In the genomic region with DNA sequence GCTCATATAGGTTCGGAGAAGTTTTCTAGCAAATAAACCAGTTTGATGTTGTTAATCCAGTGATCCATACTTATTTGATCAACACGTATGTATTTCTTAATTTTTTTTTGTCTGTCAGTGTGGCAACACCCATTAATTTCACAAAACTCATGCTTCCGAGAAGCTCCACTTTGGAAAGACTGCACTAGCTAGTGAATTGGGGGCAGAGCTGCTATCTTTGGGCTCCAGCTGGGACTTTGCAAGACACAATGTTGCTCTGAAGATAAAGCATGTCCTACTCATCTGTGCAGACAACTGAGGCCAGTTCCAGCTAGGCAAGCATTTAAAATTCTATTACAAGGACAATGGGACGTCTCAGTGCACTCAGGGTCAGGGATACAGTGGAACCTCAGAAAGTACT, we compare ENCODE assay signal across 7 cellular contexts.
"Had no signal": no experiment of that assay in that cellular context is flagged by ENCODE, and none has a peak within 500 bp of the region (broad histone marks: within the 10 kb centered on the region; RNA-seq: fewer than 3 reads in every experiment).

No MANE protein-coding gene starts in this region.

- H3K4me3 ChIP-seq: GM23248, HAP-1 had no signal

- ATAC-seq: HCT116 had no signal

- H3K36me3 ChIP-seq: HAP-1 had no signal

- H3K9ac ChIP-seq: GM23248 had no signal

- H3K9me3 ChIP-seq: HAP-1 had no signal

- DNase-seq: GM23248, GOT3, H7, HFFc6, KG1 had no signal

- H3K4me1 ChIP-seq: HAP-1 had no signal

- H3K27ac ChIP-seq: GM23248 had no signal
